Comparison of ENCODE assay signal across 1 cellular context in the genomic region with DNA sequence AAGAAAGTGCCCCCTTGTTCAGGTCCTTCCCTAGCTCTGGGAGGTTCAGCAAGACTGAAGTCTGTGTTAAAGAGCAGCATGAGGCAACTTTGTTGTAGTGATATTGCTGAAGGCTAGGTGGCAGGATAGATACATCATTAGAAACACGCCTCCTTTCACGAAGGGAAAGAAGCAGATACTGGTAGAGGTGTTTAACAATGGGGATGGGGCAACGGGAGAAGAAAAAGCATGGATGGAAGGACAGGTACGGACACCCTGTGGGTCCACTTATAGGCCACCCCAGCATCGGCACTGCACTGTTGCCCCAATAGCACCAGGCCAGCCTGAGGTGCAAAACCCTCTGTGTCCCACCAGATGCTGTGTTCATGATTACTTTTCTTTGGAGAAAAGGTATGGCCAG.
TF ChIP-seq lines count a peak whose summit lies in the region.

No MANE protein-coding gene starts in this region.

TF ChIP-seq in HEK293, 187 proteins besides CTCF, POLR2A, EP300 and RAD21 (continued from another document):
- TF ChIP-seq ZNF658 (tag by site-specific recombination; IDR thresholded peaks at IDR 0.05) = no peak
- TF ChIP-seq, protein P1, sequence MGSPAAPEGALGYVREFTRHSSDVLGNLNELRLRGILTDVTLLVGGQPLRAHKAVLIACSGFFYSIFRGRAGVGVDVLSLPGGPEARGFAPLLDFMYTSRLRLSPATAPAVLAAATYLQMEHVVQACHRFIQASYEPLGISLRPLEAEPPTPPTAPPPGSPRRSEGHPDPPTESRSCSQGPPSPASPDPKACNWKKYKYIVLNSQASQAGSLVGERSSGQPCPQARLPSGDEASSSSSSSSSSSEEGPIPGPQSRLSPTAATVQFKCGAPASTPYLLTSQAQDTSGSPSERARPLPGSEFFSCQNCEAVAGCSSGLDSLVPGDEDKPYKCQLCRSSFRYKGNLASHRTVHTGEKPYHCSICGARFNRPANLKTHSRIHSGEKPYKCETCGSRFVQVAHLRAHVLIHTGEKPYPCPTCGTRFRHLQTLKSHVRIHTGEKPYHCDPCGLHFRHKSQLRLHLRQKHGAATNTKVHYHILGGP (tag by site-specific recombination; IDR thresholded peaks at IDR 0.05) = no peak
- no peak for TF ChIP-seq ZNF175 (tag by site-specific recombination; IDR thresholded peaks at IDR 0.05)
- TF ChIP-seq ZNF19 (tag by site-specific recombination; IDR thresholded peaks at IDR 0.05; ENCODE audit: low read depth) = no peak
- TF ChIP-seq ZNF23 (tag by site-specific recombination; IDR thresholded peaks at IDR 0.05; ENCODE audit: borderline replicate concordance) = no peak
- TF ChIP-seq, protein P2, sequence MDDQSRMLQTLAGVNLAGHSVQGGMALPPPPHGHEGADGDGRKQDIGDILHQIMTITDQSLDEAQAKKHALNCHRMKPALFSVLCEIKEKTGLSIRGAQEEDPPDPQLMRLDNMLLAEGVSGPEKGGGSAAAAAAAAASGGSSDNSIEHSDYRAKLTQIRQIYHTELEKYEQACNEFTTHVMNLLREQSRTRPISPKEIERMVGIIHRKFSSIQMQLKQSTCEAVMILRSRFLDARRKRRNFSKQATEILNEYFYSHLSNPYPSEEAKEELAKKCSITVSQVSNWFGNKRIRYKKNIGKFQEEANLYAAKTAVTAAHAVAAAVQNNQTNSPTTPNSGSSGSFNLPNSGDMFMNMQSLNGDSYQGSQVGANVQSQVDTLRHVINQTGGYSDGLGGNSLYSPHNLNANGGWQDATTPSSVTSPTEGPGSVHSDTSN (CRISPR knock-in tag; IDR thresholded peaks at IDR 0.05) = no peak
- TF ChIP-seq ZBTB17 (tag by site-specific recombination; IDR thresholded peaks at IDR 0.05) = peak; percentile 27; the same call in 1 of the 2 replicates
- no peak for TF ChIP-seq TCF7L2 (IDR thresholded peaks at IDR 0.05; ENCODE audit: borderline replicate concordance, low read depth, low read length)
- TF ChIP-seq ZNF2 (tag by site-specific recombination; IDR thresholded peaks at IDR 0.05) = no peak
- TF ChIP-seq ZNF747 (tag by site-specific recombination; IDR thresholded peaks at IDR 0.05) = no peak
- TF ChIP-seq ZNF221 (tag by site-specific recombination; IDR thresholded peaks at IDR 0.05; ENCODE audit: borderline replicate concordance) = no peak
- TF ChIP-seq ZXDB (tag by site-specific recombination; IDR thresholded peaks at IDR 0.05) = no peak
- TF ChIP-seq ZNF677 (tag by site-specific recombination; IDR thresholded peaks at IDR 0.05) = no peak
- TF ChIP-seq ZFP41 (tag by site-specific recombination; IDR thresholded peaks at IDR 0.05; ENCODE audit: borderline replicate concordance) = no peak
- no peak for TF ChIP-seq ZBTB48 (tag by site-specific recombination; IDR thresholded peaks at IDR 0.05)
- TF ChIP-seq ZSCAN23 (tag by site-specific recombination; IDR thresholded peaks at IDR 0.05) = no peak
- TF ChIP-seq ZNF239 (tag by site-specific recombination; IDR thresholded peaks at IDR 0.05) = no peak
